16 cellular contexts compared by ENCODE assay signal in genomic region chr6:163241668-163242067, GRCh38.
DNase-seq lines count a peak whose midpoint lies in the region; ATAC-seq, FAIRE-seq and TF ChIP-seq lines count a peak whose summit lies in the region.
"Had no signal": no experiment of that assay in that cellular context is flagged by ENCODE, and none has a peak within 500 bp of the region (broad histone marks: within the 10 kb centered on the region; RNA-seq: fewer than 3 reads in every experiment).

No MANE protein-coding gene starts in this region.

- no peak overlapping the region for H3K27ac ChIP-seq in H9 (ENCODE audit: insufficient read length, low read depth, low read length)
- peak overlapping the region; percentile 96 for H3K27ac ChIP-seq in cingulate gyrus (ENCODE audit: low read depth, low read length)
- peak overlapping the region; percentile 95 for H3K27ac ChIP-seq in layer of hippocampus (ENCODE audit: low read depth, low read length)
- H3K27ac ChIP-seq: BLaER1, HL-60 had no signal

- H3K14ac ChIP-seq in H9 (ENCODE audit: insufficient read depth, low read length) = peak overlapping the region; percentile 29; the same call in 1 of the 2 replicates

- TF ChIP-seq CTCF in H9 (conservative IDR thresholded peaks at IDR 0.05) = no peak

- ATAC-seq in Right ventricle myocardium inferior = no peak

- H3K4me1 Mint-ChIP-seq in H9 = peaks cover 23 to 29% of the 10 kb centered on the region in 2 experiments
- H3K4me1 Mint-ChIP-seq: CD14-positive monocyte; CD4-positive, alpha-beta memory T cell had no signal

- no peaks in the 10 kb centered on the region; the same call in 1 of the 2 replicates for H3K27me3 Mint-ChIP-seq in H9 (ENCODE audit: low read depth)

- H3K23ac ChIP-seq in H9 (ENCODE audit: insufficient read length, low read depth, low read length) = no peak overlapping the region

- peak overlapping the region; percentile 17 for H2AFZ ChIP-seq in H9 (ENCODE audit: low read length)

- no peak overlapping the region for H3K18ac ChIP-seq in H9 (ENCODE audit: insufficient read length, low read depth, low read length)

- no peak overlapping the region for H2BK5ac ChIP-seq in H9 (ENCODE audit: insufficient read length, low read length)

- no peaks in the 10 kb centered on the region for H3K79me2 ChIP-seq in H9 (ENCODE audit: insufficient read depth, low read length)

- no peak overlapping the region for H3K4me3 Mint-ChIP-seq in H9
- H3K4me3 Mint-ChIP-seq: CD14-positive monocyte; CD4-positive, alpha-beta memory T cell had no signal

- no peaks in the 10 kb centered on the region for H3K9me3 ChIP-seq in H9 (ENCODE audit: control insufficient read depth, low read depth, low read length)
- H3K9me3 ChIP-seq: BLaER1 had no signal

- no peak for FAIRE-seq in urothelium cell line (lab: Jason Lieb, UNC)

- H3K4me2 ChIP-seq in H9 (ENCODE audit: insufficient read depth, insufficient read length, low read length) = no peak overlapping the region
- H3K4me2 ChIP-seq: BLaER1 had no signal

- H3T11ph ChIP-seq in H9 (ENCODE audit: low read length) = no peak overlapping the region

- DNase-seq in H9 (no peak), urothelium cell line (ENCODE audit: low spot score) (peak; percentile 22), NCI-H82 treated with DMSO at 0.1 percent for 48 hours (lab: John Stamatoyannopoulos, UW; ENCODE audit: unreplicated experiment) (no peak), Right ventricle myocardium inferior (ENCODE audit: missing footprints) (no peak), NCI-H1436 (lab: John Stamatoyannopoulos, UW) (no peak)
- DNase-seq: 8988T; CD4-positive, alpha-beta memory T cell; DMS153; DMS79; GDM1; HCEC 1CT had no signal

- H3K56ac ChIP-seq in H9 (ENCODE audit: insufficient read length, low read depth, low read length) = no peak overlapping the region

- H3K23me2 ChIP-seq in H9 (ENCODE audit: insufficient read length, low read depth, low read length, poor library complexity, severe bottlenecking) = no peaks in the 10 kb centered on the region

- no peak overlapping the region for H2BK120ac ChIP-seq in H9 (ENCODE audit: low read depth, low read length, poor library complexity, severe bottlenecking)

- H3K4me1 ChIP-seq in H9 (ENCODE audit: insufficient read depth, low read length) = no peaks in the 10 kb centered on the region
- H3K4me1 ChIP-seq: BLaER1 had no signal

- no peak overlapping the region for H2BK20ac ChIP-seq in H9 (ENCODE audit: low read depth, low read length, poor library complexity, severe bottlenecking)

- no peak overlapping the region for H4K5ac ChIP-seq in H9 (ENCODE audit: insufficient read length, low read depth, low read length)

- H3K27ac Mint-ChIP-seq in H9 = peak overlapping the region in 1 of 3 experiments; percentile 25; a peak in 1 of 7 replicates
- H3K27ac Mint-ChIP-seq: CD14-positive monocyte; CD4-positive, alpha-beta memory T cell had no signal

- H3K9me3 Mint-ChIP-seq in H9 = no peaks in the 10 kb centered on the region; a peak in 1 of 5 replicates
- H3K9me3 Mint-ChIP-seq: CD4-positive, alpha-beta memory T cell had no signal

- H3K79me1 ChIP-seq in H9 (ENCODE audit: insufficient read depth, low read depth, low read length, poor library complexity, severe bottlenecking) = no peaks in the 10 kb centered on the region

- no CpG with 5 or more reads among the region's 4 CpGs for whole genome bisulfite sequencing in H9 (ENCODE audit: extremely low coverage, insufficient read length, low lambda C conversion rate)

- no peak overlapping the region for H2AK5ac ChIP-seq in H9 (ENCODE audit: insufficient read length, low read length)

- H3K27me3 ChIP-seq in H9 (ENCODE audit: insufficient read depth, low read length) (no peaks in the 10 kb centered on the region), layer of hippocampus (ENCODE audit: control insufficient read depth, insufficient read depth, low read length) (no peaks in the 10 kb centered on the region)
- H3K27me3 ChIP-seq: BLaER1 had no signal

- no peak overlapping the region for H4K91ac ChIP-seq in H9 (ENCODE audit: insufficient read length, low read depth, low read length)

- no peak overlapping the region for H3K4ac ChIP-seq in H9 (ENCODE audit: low read depth, low read length)

- intact Hi-C loops in Right ventricle myocardium inferior (cut with DNase I) = no loop called here

- no peak overlapping the region for H3K9ac ChIP-seq in H9 (ENCODE audit: extremely low read depth, insufficient read length, low read length)
- H3K9ac ChIP-seq: BLaER1 had no signal

- H2BK15ac ChIP-seq in H9 (ENCODE audit: low read depth, low read length) = no peak overlapping the region

- no peak overlapping the region for H4K8ac ChIP-seq in H9 (replicated peaks; ENCODE audit: insufficient read length, low read depth, low read length)

- H4K20me1 ChIP-seq in H9 (ENCODE audit: control insufficient read depth, insufficient read depth, insufficient read length) = no peaks in the 10 kb centered on the region
- H4K20me1 ChIP-seq: BLaER1 had no signal

- H3K36me3 Mint-ChIP-seq in H9 (ENCODE audit: insufficient read depth in 1 of 3, low read depth in 3 of 3) = no peaks in the 10 kb centered on the region
- H3K36me3 Mint-ChIP-seq: CD14-positive monocyte; CD4-positive, alpha-beta memory T cell had no signal

- H2BK12ac ChIP-seq in H9 (ENCODE audit: insufficient read length, low read depth, low read length) = no peak overlapping the region
